ENCODE assay signal across 1 cellular context in genomic region chr5:138748630-138749081, GRCh38.
TF ChIP-seq lines count a peak whose summit lies in the region.

No MANE protein-coding gene starts in this region.

TF ChIP-seq in K562, 482 proteins besides CTCF, POLR2A, EP300 and RAD21 (continued from another document):
- TF ChIP-seq CTBP1 (IDR thresholded peaks at IDR 0.05; ENCODE audit: borderline replicate concordance) (peak; percentile 39; the same call in 1 of the 2 replicates), PRDM10 (IDR thresholded peaks at IDR 0.05; ENCODE audit: partially characterized antibody) (peak; percentile 18), ZBTB40 (IDR thresholded peaks at IDR 0.05) (no peak), ZBTB40 (CRISPR knock-in tag; IDR thresholded peaks at IDR 0.05) (no peak), ILK (tag; IDR thresholded peaks at IDR 0.05; ENCODE audit: borderline replicate concordance, low read depth) (no peak), ATF3 (IDR thresholded peaks at IDR 0.05) (peak; percentile 89), ATF3 (CRISPR knock-in tag; conservative IDR thresholded peaks at IDR 0.05) (no peak), DPF2 (IDR thresholded peaks at IDR 0.05) (peak; percentile 74), ZFX (CRISPR knock-in tag; IDR thresholded peaks at IDR 0.05) (no peak), FOSL1 (tag; conservative IDR thresholded peaks at IDR 0.05) (peak; percentile 82), RBM17 (IDR thresholded peaks at IDR 0.05; ENCODE audit: borderline replicate concordance, low read depth, low read length) (no peak), ZNF354B (CRISPR knock-in tag; IDR thresholded peaks at IDR 0.05) (no peak), SAFB (IDR thresholded peaks at IDR 0.05; ENCODE audit: borderline replicate concordance, low read depth, low read length) (no peak), ZNF324 (CRISPR knock-in tag; IDR thresholded peaks at IDR 0.05) (no peak), RBM14 (IDR thresholded peaks at IDR 0.05; ENCODE audit: borderline replicate concordance, insufficient read depth, low read depth, low read length) (no peak), NR2C2 (CRISPR knock-in tag; IDR thresholded peaks at IDR 0.05) (no peak), NR2C2 (tag; IDR thresholded peaks at IDR 0.05) (0 out of 2 replicates have a peak, but pooled peaks have one; percentile 28), TBP (optimal IDR thresholded peaks at IDR 0.05; ENCODE audit: low read depth, low read length) (no peak), ATF1 (CRISPR knock-in tag; IDR thresholded peaks at IDR 0.05) (no peak), ATF1 (tag; IDR thresholded peaks at IDR 0.05) (peak; percentile 26; the same call in 1 of the 2 replicates), RBM34 (IDR thresholded peaks at IDR 0.05; ENCODE audit: borderline replicate concordance, insufficient read depth, low read length) (no peak), ZBTB17 (CRISPR knock-in tag; IDR thresholded peaks at IDR 0.05) (no peak), SMARCC2 (IDR thresholded peaks at IDR 0.05; ENCODE audit: low read depth) (0 out of 2 replicates have a peak, but pooled peaks have one; percentile 26), ZEB2 (IDR thresholded peaks at IDR 0.05) (peak; percentile 69), SMARCA4 (IDR thresholded peaks at IDR 0.05) (peak; percentile 55; the same call in 1 of the 2 replicates)
